Comparison of ENCODE assay signal across 20 cellular contexts in the genomic region with DNA sequence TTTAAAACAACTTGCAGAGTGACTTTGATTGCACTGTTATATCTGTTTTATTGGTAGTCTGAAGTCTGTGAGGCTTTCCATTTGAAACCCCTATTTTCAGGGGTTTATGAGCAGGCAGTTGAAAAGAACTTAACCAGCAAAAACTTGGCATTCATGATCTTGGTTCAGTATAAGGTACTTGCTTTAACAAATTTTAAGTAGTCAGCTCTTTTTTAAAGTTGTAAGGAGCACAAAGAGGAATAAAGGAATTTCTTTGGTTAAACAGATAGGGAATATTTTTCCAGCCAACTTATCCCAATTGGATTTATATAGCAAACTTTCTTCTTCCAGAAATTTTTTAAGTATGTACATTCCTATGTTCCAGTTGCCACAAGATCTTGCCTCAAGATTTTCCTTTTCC.
"Had no signal": no experiment of that assay in that cellular context is flagged by ENCODE, and none has a peak within 500 bp of the region (broad histone marks: within the 10 kb centered on the region; RNA-seq: fewer than 3 reads in every experiment).

No MANE protein-coding gene starts in this region.

- H3K36me3 ChIP-seq: heart left ventricle, prostate gland, tibial nerve, upper lobe of right lung, vagina had no signal

- H3K27ac Mint-ChIP-seq: nephron; stimulated activated naive B cell treated with anti-CD40 and anti-IgM and Interleukin-4, amounts not matched to agents 10 μg/mL and 1 μg/mL and 100 μg/mL, for 72 hours; stimulated activated naive CD8-positive, alpha-beta T cell treated with anti-CD3 and anti-CD28 coated beads, Interleukin-15, amount 100 ng/mL, for 72 hours had no signal

- H3K9me3 Mint-ChIP-seq: naive B cell; nephron; stimulated activated naive B cell treated with anti-CD40 and anti-IgM and Interleukin-4, amounts not matched to agents 10 μg/mL and 1 μg/mL and 100 μg/mL, for 72 hours; stimulated activated naive CD8-positive, alpha-beta T cell treated with anti-CD3 and anti-CD28 coated beads, Interleukin-15, amount 100 ng/mL, for 72 hours had no signal

- H3K4me1 ChIP-seq: parathyroid adenoma, prostate gland, testis, tibial nerve, upper lobe of right lung, vagina had no signal

- H3K27me3 Mint-ChIP-seq: stimulated activated naive CD8-positive, alpha-beta T cell treated with anti-CD3 and anti-CD28 coated beads, Interleukin-15, amount 100 ng/mL, for 72 hours had no signal

- H3K27ac ChIP-seq: heart left ventricle, parathyroid adenoma, prostate gland, testis, tibial nerve, upper lobe of right lung, vagina had no signal

- DNase-seq: dermis blood vessel endothelial cell; erythroblast; heart left ventricle; hippocampal formation; left colon; left ventricle myocardium superior; mesendoderm; naive B cell; stimulated activated CD4-positive, alpha-beta T cell treated with anti-CD3 and anti-CD28 coated beads, Interleukin-2, amount 100 ng/mL, for 24 hours; stimulated activated CD4-positive, alpha-beta T cell treated with anti-CD3 and anti-CD28 coated beads, Interleukin-4, amount 100 ng/mL, for 4 hours; stimulated activated naive B cell treated with anti-CD40 and anti-IgM and Interleukin-4, amounts not matched to agents 10 μg/mL and 1 μg/mL and 100 μg/mL, for 72 hours; stimulated activated naive CD8-positive, alpha-beta T cell treated with anti-CD3 and anti-CD28 coated beads, Interleukin-15, amount 100 ng/mL, for 72 hours; testis; upper lobe of right lung had no signal

- H3K9me3 ChIP-seq: heart left ventricle, prostate gland, testis, tibial nerve, upper lobe of right lung, vagina had no signal

- H3K27me3 ChIP-seq: heart left ventricle, testis, tibial nerve, upper lobe of right lung, vagina had no signal

- H3K36me3 Mint-ChIP-seq: naive B cell; stimulated activated naive B cell treated with anti-CD40 and anti-IgM and Interleukin-4, amounts not matched to agents 10 μg/mL and 1 μg/mL and 100 μg/mL, for 72 hours had no signal

- H3K9ac ChIP-seq: parathyroid adenoma had no signal

- H3K4me3 ChIP-seq: heart left ventricle, lung, prostate gland, testis, tibial nerve, upper lobe of right lung, vagina had no signal

- H3K4me3 Mint-ChIP-seq: naive B cell; nephron; stimulated activated naive B cell treated with anti-CD40 and anti-IgM and Interleukin-4, amounts not matched to agents 10 μg/mL and 1 μg/mL and 100 μg/mL, for 72 hours; stimulated activated naive CD8-positive, alpha-beta T cell treated with anti-CD3 and anti-CD28 coated beads, Interleukin-15, amount 100 ng/mL, for 72 hours had no signal

- H3K4me1 Mint-ChIP-seq: naive B cell; nephron; stimulated activated naive B cell treated with anti-CD40 and anti-IgM and Interleukin-4, amounts not matched to agents 10 μg/mL and 1 μg/mL and 100 μg/mL, for 72 hours; stimulated activated naive CD8-positive, alpha-beta T cell treated with anti-CD3 and anti-CD28 coated beads, Interleukin-15, amount 100 ng/mL, for 72 hours had no signal
